In the genomic region with DNA sequence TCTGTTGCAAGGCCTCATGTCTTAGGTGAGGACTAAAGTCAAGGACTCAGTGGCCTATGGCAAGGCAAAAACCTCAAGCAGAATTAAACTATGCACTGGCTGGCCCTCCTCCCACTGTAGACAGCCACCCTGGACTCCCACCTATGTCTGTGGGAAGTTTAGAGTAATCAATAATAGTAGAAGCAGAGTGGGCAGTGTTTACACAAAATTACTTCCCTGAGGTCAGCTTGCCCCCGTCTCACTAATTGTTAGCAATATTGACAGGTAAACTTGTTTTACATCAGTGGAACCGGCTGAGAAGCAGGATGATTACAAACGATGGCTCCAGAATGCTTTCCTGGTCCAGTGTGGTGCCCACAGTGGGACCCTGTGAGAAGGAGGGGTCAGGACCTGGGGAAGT, we compare ENCODE assay signal across 8 cellular contexts. TPM values are rescaled to one million over a fixed set of nuclear protein-coding genes. Genes with fewer than 3 reads are reported as not detected.
"Had no signal": no experiment of that assay in that cellular context is flagged by ENCODE, and none has a peak within 500 bp of the region (broad histone marks: within the 10 kb centered on the region; RNA-seq: fewer than 3 reads in every experiment).

No MANE protein-coding gene starts in this region.

- H3K9me3 ChIP-seq: HAP-1 had no signal

- H3K4me1 ChIP-seq: HAP-1 had no signal

- H3K4me3 ChIP-seq: HAP-1, K562 had no signal

- ATAC-seq: HCT116, K562 had no signal

- H3K36me3 ChIP-seq: HAP-1 had no signal

- DNase-seq: GOT3, H7, IMR-90, KG1 had no signal

RNA-seq across cellular contexts. Expression of a gene that starts 27.9 kb away (rescaled TPM):
- total RNA-seq: H4, H7, IMR-90 had no signal
- polyA plus RNA-seq: IMR-90, K562 had no signal
